ENCODE assay signal across 8 cellular contexts in genomic region chr6:16511048-16511660, GRCh38.
A peak's percentile ranks its signal among the peaks of the same experiment; 100 is the strongest.
DNase-seq lines count a peak whose midpoint lies in the region; ATAC-seq and TF ChIP-seq lines count a peak whose summit lies in the region.

No MANE protein-coding gene starts in this region.

- peak overlapping the region; percentile 87 for H3K27ac Mint-ChIP-seq in activated naive CD8-positive, alpha-beta T cell
- H3K27ac Mint-ChIP-seq in stimulated activated memory B cell treated with anti-CD40 and anti-IgM and Interleukin-4, amounts not matched to agents 10 μg/mL and 1 μg/mL and 100 μg/mL, for 72 hours: peak overlapping the region; percentile 80

- H3K4me1 Mint-ChIP-seq in activated naive CD8-positive, alpha-beta T cell (ENCODE audit: low read depth): peaks cover 62% of the 10 kb centered on the region
- peaks cover 78% of the 10 kb centered on the region for H3K4me1 Mint-ChIP-seq in stimulated activated memory B cell treated with anti-CD40 and anti-IgM and Interleukin-4, amounts not matched to agents 10 μg/mL and 1 μg/mL and 100 μg/mL, for 72 hours

- no peaks in the 10 kb centered on the region for H3K27me3 Mint-ChIP-seq in activated naive CD8-positive, alpha-beta T cell
- no peaks in the 10 kb centered on the region for H3K27me3 Mint-ChIP-seq in stimulated activated memory B cell treated with anti-CD40 and anti-IgM and Interleukin-4, amounts not matched to agents 10 μg/mL and 1 μg/mL and 100 μg/mL, for 72 hours

- TF ChIP-seq CTCF in left ventricle myocardium inferior (IDR thresholded peaks at IDR 0.05; ENCODE audit: borderline replicate concordance): peak; percentile 74

- peak; percentile 15 for DNase-seq in SKM-1 (lab: John Stamatoyannopoulos, UW; ENCODE audit: unreplicated experiment)
- no peak for DNase-seq in SKM-1 treated with dmso at 0.1 percent for 144 hours (lab: John Stamatoyannopoulos, UW; ENCODE audit: unreplicated experiment)
- peak; percentile 56 for DNase-seq in M059J (ENCODE audit: low read depth)
- DNase-seq in left ventricle myocardium inferior: no peak
- no peak for DNase-seq in posterior vena cava (ENCODE audit: low spot score)

- H3K27ac ChIP-seq in left ventricle myocardium inferior (replicated peaks): no peak overlapping the region

- intact Hi-C loops in left ventricle myocardium inferior (cut with micrococcal nuclease) (no loop called here), posterior vena cava (cut with DNase I) (loop anchor here (10.0 kb wide), 2 partner anchors 244 to 254 kb away; partner anchors contain the start of gene ATXN1 (in 1 of the 2))

- H3K9me3 Mint-ChIP-seq in activated naive CD8-positive, alpha-beta T cell (ENCODE audit: low read depth): no peaks in the 10 kb centered on the region
- H3K9me3 Mint-ChIP-seq in stimulated activated memory B cell treated with anti-CD40 and anti-IgM and Interleukin-4, amounts not matched to agents 10 μg/mL and 1 μg/mL and 100 μg/mL, for 72 hours: peaks cover 2% of the 10 kb centered on the region

- H3K4me1 ChIP-seq in left ventricle myocardium inferior: peaks cover 44% of the 10 kb centered on the region

- peaks cover 16% of the 10 kb centered on the region for H3K36me3 Mint-ChIP-seq in activated naive CD8-positive, alpha-beta T cell
- peaks cover 36% of the 10 kb centered on the region for H3K36me3 Mint-ChIP-seq in stimulated activated memory B cell treated with anti-CD40 and anti-IgM and Interleukin-4, amounts not matched to agents 10 μg/mL and 1 μg/mL and 100 μg/mL, for 72 hours

- no peaks in the 10 kb centered on the region for H3K27me3 ChIP-seq in left ventricle myocardium inferior (ENCODE audit: low read depth)

- H3K36me3 ChIP-seq in left ventricle myocardium inferior: no peaks in the 10 kb centered on the region

- H3K4me3 Mint-ChIP-seq in activated naive CD8-positive, alpha-beta T cell: peak overlapping the region; percentile 43
- H3K4me3 Mint-ChIP-seq in stimulated activated memory B cell treated with anti-CD40 and anti-IgM and Interleukin-4, amounts not matched to agents 10 μg/mL and 1 μg/mL and 100 μg/mL, for 72 hours: no peak overlapping the region

- ATAC-seq in stimulated activated memory B cell treated with anti-CD40 and anti-IgM and Interleukin-4, amounts not matched to agents 10 μg/mL and 1 μg/mL and 100 μg/mL, for 72 hours: no peak
- ATAC-seq in GM19397 (IDR thresholded peaks at IDR 0.05; ENCODE audit: unreplicated experiment): no peak

- H3K4me3 ChIP-seq in left ventricle myocardium inferior: no peak overlapping the region

- no peaks in the 10 kb centered on the region for H3K9me3 ChIP-seq in left ventricle myocardium inferior (replicated peaks)

Comparison
In these comparisons a context has a peak if more than half of its experiments do, and no peak if none do; other contexts are left out.
1. DNase-seq: peak in SKM-1 (single experiment) and M059J (single experiment); none in SKM-1 treated with dmso at 0.1 percent for 144 hours (single experiment), left ventricle myocardium inferior (single experiment) and posterior vena cava (single experiment).